In the genomic region with DNA sequence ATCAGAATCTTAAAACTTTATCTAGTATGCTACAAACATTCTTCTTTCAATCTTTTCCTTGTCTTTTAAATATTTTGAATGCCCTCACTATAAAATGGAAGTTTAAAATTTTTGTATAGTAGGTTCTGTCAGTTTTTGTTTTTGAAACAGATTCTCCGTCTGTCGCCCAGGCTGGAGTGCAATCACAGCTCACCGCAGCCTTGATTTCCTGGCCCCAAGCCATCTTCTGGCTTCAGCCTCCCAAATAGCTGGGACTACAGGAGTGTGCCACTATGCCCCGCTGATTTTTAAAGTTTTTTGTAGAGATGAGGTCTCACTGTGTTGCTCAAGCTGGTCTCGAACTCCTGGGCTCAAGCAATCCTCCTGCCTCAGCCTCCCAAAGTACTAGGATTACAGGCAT, we compare ENCODE assay signal across 20 cellular contexts. TPM values are rescaled to one million over a fixed set of nuclear protein-coding genes. Genes with fewer than 3 reads are reported as not detected.
DNase-seq lines count a peak whose midpoint lies in the region; ATAC-seq, FAIRE-seq and TF ChIP-seq lines count a peak whose summit lies in the region.
"Had no signal": no experiment of that assay in that cellular context is flagged by ENCODE, and none has a peak within 500 bp of the region (broad histone marks: within the 10 kb centered on the region; RNA-seq: fewer than 3 reads in every experiment).

No MANE protein-coding gene starts in this region.

- no peaks in the 10 kb centered on the region for H3K9me3 ChIP-seq in heart left ventricle
- no peaks in the 10 kb centered on the region for H3K9me3 ChIP-seq in K562 (replicated peaks; ENCODE audit: control insufficient read depth, insufficient read depth, low read depth, low read length)

- H3K9me3 Mint-ChIP-seq in stimulated activated memory B cell treated with anti-CD40 and anti-IgM and Interleukin-4, amounts not matched to agents 10 μg/mL and 1 μg/mL and 100 μg/mL, for 72 hours: no peaks in the 10 kb centered on the region
- H3K9me3 Mint-ChIP-seq: GM23338 had no signal

- TF ChIP-seq CTCF in heart left ventricle (IDR thresholded peaks at IDR 0.05): no peak
- TF ChIP-seq CTCF in K562 (IDR thresholded peaks at IDR 0.05 in 2 of 3, conservative IDR thresholded peaks at IDR 0.05 in 1 of 3; ENCODE audit: insufficient read depth in 2 of 3, low read depth in 1 of 3, low read length in 3 of 3): no peak

- in situ Hi-C loops in K562 (cut with MboI): no loop called here

- H3K36me3 ChIP-seq in heart left ventricle (peaks cover 0 to 93% (median 82%) of the 10 kb centered on the region in 9 donors), K562 (ENCODE audit: control insufficient read depth, insufficient read depth, low read length) (no peaks in the 10 kb centered on the region)

- H3K27ac Mint-ChIP-seq in stimulated activated memory B cell treated with anti-CD40 and anti-IgM and Interleukin-4, amounts not matched to agents 10 μg/mL and 1 μg/mL and 100 μg/mL, for 72 hours: peak overlapping the region; percentile 9
- H3K27ac Mint-ChIP-seq: GM23338 had no signal

- DNase-seq in DMS 273 (lab: John Stamatoyannopoulos, UW; ENCODE audit: unreplicated experiment) (peak; percentile 48), DMS 273 treated with DMSO at 0.1 percent for 48 hours (lab: John Stamatoyannopoulos, UW) (no peak), heart left ventricle (peak in 3 of 5 donors; percentile 29 to 57 (median 32)), cardiac septum (ENCODE audit: low spot score) (no peak), K562 (ENCODE audit: extremely low read depth in 1 of 4, low spot score in 3 of 4) (no peak)
- no peak for DNase-seq in activated CD8-positive, alpha-beta memory T cell treated with anti-CD3 and anti-CD28 coated beads, Interleukin-2, amount 50 U/mL, for 48 hours
- DNase-seq: AML-193, GF-D8, HCEC 1CT, MM.1S, NCI-H1092 treated with DMSO at 0.1 percent for 48 hours, NCI-H146, NCI-H2107, NCI-H226, NCI-H524 had no signal

- H3K79me2 ChIP-seq in K562 (ENCODE audit: control insufficient read depth, insufficient read depth, low read length): no peaks in the 10 kb centered on the region

- H3K27me3 Mint-ChIP-seq in stimulated activated memory B cell treated with anti-CD40 and anti-IgM and Interleukin-4, amounts not matched to agents 10 μg/mL and 1 μg/mL and 100 μg/mL, for 72 hours: no peaks in the 10 kb centered on the region

- no peak overlapping the region for H2AFZ ChIP-seq in K562 (ENCODE audit: low read depth, low read length)
- H2AFZ ChIP-seq: GM23338 had no signal

- H3K9me1 ChIP-seq in K562 (ENCODE audit: control insufficient read depth, insufficient read depth, low read length): no peaks in the 10 kb centered on the region

- CTCF ChIA-PET in K562 (lab: Yijun Ruan, JAX; ENCODE audit: low intra/inter-chr PET ratio): no interaction called here

- no TSS peak for BruUV-seq in K562 (replicated peaks; lab: Mats Ljungman, UMichigan)

- peaks cover 64% of the 10 kb centered on the region for H3K36me3 Mint-ChIP-seq in stimulated activated memory B cell treated with anti-CD40 and anti-IgM and Interleukin-4, amounts not matched to agents 10 μg/mL and 1 μg/mL and 100 μg/mL, for 72 hours

- TF ChIP-seq RAD21 in K562 (CRISPR knock-in tag; conservative IDR thresholded peaks at IDR 0.05 in 1 of 2, IDR thresholded peaks at IDR 0.05 in 1 of 2): no peak

- no peak for TF ChIP-seq EP300 in K562 (IDR thresholded peaks at IDR 0.05; ENCODE audit: low read length)

- POLR2A ChIA-PET in K562 (lab: Yijun Ruan, JAX): no interaction called here

- intact Hi-C loops in heart left ventricle (cut with DNase I) (no loop called here), cardiac septum (cut with DNase I) (no loop called here), K562 (cut with micrococcal nuclease) (loop anchor here (2.0 kb wide), 1 partner anchor 216 kb away; no protein-coding TSS in a partner anchor)

- no peak overlapping the region for H3K9ac ChIP-seq in K562 (ENCODE audit: insufficient read depth in 1 of 2, low read depth in 2 of 2, low read length in 2 of 2)

- FAIRE-seq in K562 (lab: Jason Lieb, UNC): no peak

- H3K4me3 Mint-ChIP-seq in stimulated activated memory B cell treated with anti-CD40 and anti-IgM and Interleukin-4, amounts not matched to agents 10 μg/mL and 1 μg/mL and 100 μg/mL, for 72 hours: no peak overlapping the region
- H3K4me3 Mint-ChIP-seq: GM23338 had no signal

- H3K27ac ChIP-seq in heart left ventricle (no peak overlapping the region), K562 (ENCODE audit: extremely low read depth, low read depth, low read length) (no peak overlapping the region)
- H3K27ac ChIP-seq: 22Rv1, C4-2B had no signal

- TF ChIP-seq POLR2A in heart left ventricle (IDR thresholded peaks at IDR 0.05): no peak
- no peak for TF ChIP-seq POLR2A in K562 (conservative IDR thresholded peaks at IDR 0.05)

- H3K27me3 ChIP-seq in heart left ventricle (no peaks in the 10 kb centered on the region), K562 (ENCODE audit: control insufficient read depth in 2 of 2, insufficient read depth in 2 of 2, low read length in 2 of 2) (no peaks in the 10 kb centered on the region)

- peaks cover 6% of the 10 kb centered on the region for H3K4me1 Mint-ChIP-seq in stimulated activated memory B cell treated with anti-CD40 and anti-IgM and Interleukin-4, amounts not matched to agents 10 μg/mL and 1 μg/mL and 100 μg/mL, for 72 hours

- no peak overlapping the region for H3K4me2 ChIP-seq in K562 (ENCODE audit: insufficient read depth, low read length)
- H3K4me2 ChIP-seq: GM23338 had no signal

- ATAC-seq in heart left ventricle (peak in 3 of 4 donors; percentile 31 to 70 (median 68)), K562 (no peak), HG03159 (IDR thresholded peaks at IDR 0.05; ENCODE audit: unreplicated experiment) (no peak)
- no peak for ATAC-seq in stimulated activated memory B cell treated with anti-CD40 and anti-IgM and Interleukin-4, amounts not matched to agents 10 μg/mL and 1 μg/mL and 100 μg/mL, for 72 hours

- 43 to 60% (median 54%) methylated on average over 5 of the region's 5 CpGs for WGBS in heart left ventricle, 4 donors
- WGBS in K562 (ENCODE audit: insufficient coverage, low coverage, missing lambda C conversion rate): 52% methylated on average over 4 of the region's 5 CpGs

- H3K4me1 ChIP-seq in heart left ventricle: peaks cover 0 to 20% (median 0%) of the 10 kb centered on the region in 12 donors
- H3K4me1 ChIP-seq in K562 (replicated peaks in 1 of 2; ENCODE audit: control insufficient read depth in 2 of 2, insufficient read depth in 2 of 2, low read length in 2 of 2): no peaks in the 10 kb centered on the region

- no peaks in the 10 kb centered on the region for H4K20me1 ChIP-seq in K562 (replicated peaks; ENCODE audit: control insufficient read depth, insufficient read depth, low read length)

- no peak overlapping the region for H3K4me3 ChIP-seq in heart left ventricle
- H3K4me3 ChIP-seq in K562: no peak overlapping the region
- H3K4me3 ChIP-seq: GM23338 had no signal

TF ChIP-seq in K562, 482 proteins besides CTCF, POLR2A, EP300 and RAD21:
- TF ChIP-seq GATAD2B (IDR thresholded peaks at IDR 0.05; ENCODE audit: borderline replicate concordance): no peak
- TF ChIP-seq NFIC (IDR thresholded peaks at IDR 0.05): peak; percentile 37
- TF ChIP-seq KDM1A (IDR thresholded peaks at IDR 0.05): peak; percentile 22 to 32; a peak in 1 of 4 replicates

RNA-seq across cellular contexts. Expression of a gene that starts 20.7 kb away (rescaled TPM):
- 10 to 100 TPM; 13.7 to 48.5 (median 16.5) TPM for total RNA-seq in heart left ventricle
- polyA plus RNA-seq in heart left ventricle: 10 to 100 TPM; 17.4 to 28.0 TPM
- total RNA-seq in cardiac septum: 20.5 TPM
- 5.7 and 12.3 TPM in 2 replicates for total RNA-seq in K562 (2011; cell fraction: chromatin; rRNA removed; ENCODE audit: low replicate concordance)
- 1.5 and 5.9 TPM in 2 replicates for total RNA-seq in K562 (2011; cell fraction: nucleolus; rRNA removed)
- total RNA-seq in K562 (2011; cell fraction: nucleoplasm; rRNA removed): 9.9 and 10.7 TPM in 2 replicates
- total RNA-seq in K562 (2014; rRNA removed): 4.0 and 4.3 TPM in 2 replicates
- total RNA-seq in K562 (2014; rRNA removed; fragmentation: Illumina TruSeq; extraction: Trizol): 5.3 and 6.3 TPM in 2 replicates
- total RNA-seq in K562 (2015; rRNA removed; fragmentation: Illumina TruSeq; extraction: Trizol): 5.5 and 5.9 TPM in 2 replicates
- total RNA-seq in K562 (2021): 6.0 and 7.3 TPM in 2 replicates
- 4.1 and 4.8 TPM in 2 replicates for polyA plus RNA-seq in K562 (2011; rRNA removed)
- polyA plus RNA-seq in K562 (2011; cell fraction: cytosol; rRNA removed): 1.7 and 2.3 TPM in 2 replicates
- polyA plus RNA-seq in K562 (2011; cell fraction: nucleus; rRNA removed): 6.7 and 7.3 TPM in 2 replicates
- polyA plus RNA-seq in K562 (2012): 4.9 and 11.1 TPM in 2 replicates
- polyA plus RNA-seq in K562 (2014; fragmentation: Illumina TruSeq; extraction: Trizol): 6.5 and 7.0 TPM in 2 replicates
- polyA plus RNA-seq in K562 (2014; fragmentation: Nextera tagmentation; extraction: Ambion mirVana): 1 to 10 TPM; 1.9 to 2.2 TPM
- 3.7 and 7.0 TPM in 2 replicates for polyA plus RNA-seq in K562 (2014; rRNA removed)
- polyA minus RNA-seq in K562 (2011; rRNA and poly(A)+ RNA removed): 1.7 and 4.1 TPM in 2 replicates
- polyA minus RNA-seq in K562 (2011; cell fraction: cytosol; rRNA and poly(A)+ RNA removed): not detected in 2 replicates
- polyA minus RNA-seq in K562 (2011; cell fraction: nucleus; rRNA and poly(A)+ RNA removed): 2.8 and 4.3 TPM in 2 replicates

Comparison
In these comparisons a context has a peak if more than half of its experiments do, and no peak if none do; other contexts are left out.
1. DNase-seq: peak in DMS 273 (single experiment) and heart left ventricle (3 of 5); none in DMS 273 treated with DMSO at 0.1 percent for 48 hours (single experiment), cardiac septum (single experiment), K562 (0 of 4) and activated CD8-positive, alpha-beta memory T cell treated with anti-CD3 and anti-CD28 coated beads, Interleukin-2, amount 50 U/mL, for 48 hours (single experiment).
2. ATAC-seq: peak in heart left ventricle (3 of 4); none in K562 (single experiment), stimulated activated memory B cell treated with anti-CD40 and anti-IgM and Interleukin-4, amounts not matched to agents 10 μg/mL and 1 μg/mL and 100 μg/mL, for 72 hours (single experiment) and HG03159 (single experiment).